ENCODE assay signal across 2 cellular contexts in the genomic region with DNA sequence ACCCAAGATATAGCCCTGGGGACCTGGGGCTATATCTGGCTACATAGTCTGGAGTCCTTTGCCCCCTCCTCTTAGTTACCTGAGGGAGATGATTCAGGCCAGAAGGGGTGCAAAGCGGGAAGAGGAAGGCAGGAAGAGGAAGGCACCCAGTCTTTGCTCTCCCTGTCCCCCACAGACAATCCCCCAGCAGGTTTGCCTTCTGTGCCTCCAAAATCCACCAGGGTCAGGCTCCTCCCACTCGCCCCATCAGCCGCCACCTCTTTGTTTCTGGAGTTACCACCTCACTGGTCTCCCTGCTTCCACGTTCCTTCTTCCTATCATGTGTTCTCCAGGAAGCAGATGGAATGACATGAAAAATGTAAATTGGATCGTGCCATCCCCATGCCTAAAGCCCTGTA.
TF ChIP-seq lines count a peak whose summit lies in the region.

No MANE protein-coding gene starts in this region.

TF ChIP-seq in K562, 482 proteins besides CTCF, POLR2A, EP300 and RAD21:
- TF ChIP-seq, protein P1, sequence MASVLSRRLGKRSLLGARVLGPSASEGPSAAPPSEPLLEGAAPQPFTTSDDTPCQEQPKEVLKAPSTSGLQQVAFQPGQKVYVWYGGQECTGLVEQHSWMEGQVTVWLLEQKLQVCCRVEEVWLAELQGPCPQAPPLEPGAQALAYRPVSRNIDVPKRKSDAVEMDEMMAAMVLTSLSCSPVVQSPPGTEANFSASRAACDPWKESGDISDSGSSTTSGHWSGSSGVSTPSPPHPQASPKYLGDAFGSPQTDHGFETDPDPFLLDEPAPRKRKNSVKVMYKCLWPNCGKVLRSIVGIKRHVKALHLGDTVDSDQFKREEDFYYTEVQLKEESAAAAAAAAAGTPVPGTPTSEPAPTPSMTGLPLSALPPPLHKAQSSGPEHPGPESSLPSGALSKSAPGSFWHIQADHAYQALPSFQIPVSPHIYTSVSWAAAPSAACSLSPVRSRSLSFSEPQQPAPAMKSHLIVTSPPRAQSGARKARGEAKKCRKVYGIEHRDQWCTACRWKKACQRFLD (CRISPR knock-in tag; IDR thresholded peaks at IDR 0.05) = 0 out of 2 replicates have a peak, but pooled peaks have one; percentile 25
- TF ChIP-seq CBX8 (IDR thresholded peaks at IDR 0.05; ENCODE audit: borderline replicate concordance, extremely low read depth, low read depth, low read length, poor library complexity, severe bottlenecking) = no peak
- TF ChIP-seq, protein P2, sequence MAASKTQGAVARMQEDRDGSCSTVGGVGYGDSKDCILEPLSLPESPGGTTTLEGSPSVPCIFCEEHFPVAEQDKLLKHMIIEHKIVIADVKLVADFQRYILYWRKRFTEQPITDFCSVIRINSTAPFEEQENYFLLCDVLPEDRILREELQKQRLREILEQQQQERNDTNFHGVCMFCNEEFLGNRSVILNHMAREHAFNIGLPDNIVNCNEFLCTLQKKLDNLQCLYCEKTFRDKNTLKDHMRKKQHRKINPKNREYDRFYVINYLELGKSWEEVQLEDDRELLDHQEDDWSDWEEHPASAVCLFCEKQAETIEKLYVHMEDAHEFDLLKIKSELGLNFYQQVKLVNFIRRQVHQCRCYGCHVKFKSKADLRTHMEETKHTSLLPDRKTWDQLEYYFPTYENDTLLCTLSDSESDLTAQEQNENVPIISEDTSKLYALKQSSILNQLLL (CRISPR knock-in tag; IDR thresholded peaks at IDR 0.05; ENCODE audit: borderline replicate concordance) = no peak
- TF ChIP-seq, protein P3, sequence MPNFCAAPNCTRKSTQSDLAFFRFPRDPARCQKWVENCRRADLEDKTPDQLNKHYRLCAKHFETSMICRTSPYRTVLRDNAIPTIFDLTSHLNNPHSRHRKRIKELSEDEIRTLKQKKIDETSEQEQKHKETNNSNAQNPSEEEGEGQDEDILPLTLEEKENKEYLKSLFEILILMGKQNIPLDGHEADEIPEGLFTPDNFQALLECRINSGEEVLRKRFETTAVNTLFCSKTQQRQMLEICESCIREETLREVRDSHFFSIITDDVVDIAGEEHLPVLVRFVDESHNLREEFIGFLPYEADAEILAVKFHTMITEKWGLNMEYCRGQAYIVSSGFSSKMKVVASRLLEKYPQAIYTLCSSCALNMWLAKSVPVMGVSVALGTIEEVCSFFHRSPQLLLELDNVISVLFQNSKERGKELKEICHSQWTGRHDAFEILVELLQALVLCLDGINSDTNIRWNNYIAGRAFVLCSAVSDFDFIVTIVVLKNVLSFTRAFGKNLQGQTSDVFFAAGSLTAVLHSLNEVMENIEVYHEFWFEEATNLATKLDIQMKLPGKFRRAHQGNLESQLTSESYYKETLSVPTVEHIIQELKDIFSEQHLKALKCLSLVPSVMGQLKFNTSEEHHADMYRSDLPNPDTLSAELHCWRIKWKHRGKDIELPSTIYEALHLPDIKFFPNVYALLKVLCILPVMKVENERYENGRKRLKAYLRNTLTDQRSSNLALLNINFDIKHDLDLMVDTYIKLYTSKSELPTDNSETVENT (CRISPR knock-in tag; IDR thresholded peaks at IDR 0.05) = no peak

TF ChIP-seq in neural cell, 6 proteins besides CTCF, POLR2A, EP300 and RAD21 (continued from another document):
- no peak for TF ChIP-seq SMC3 (conservative IDR thresholded peaks at IDR 0.05; ENCODE audit: poor library complexity)
- TF ChIP-seq, protein P4, sequence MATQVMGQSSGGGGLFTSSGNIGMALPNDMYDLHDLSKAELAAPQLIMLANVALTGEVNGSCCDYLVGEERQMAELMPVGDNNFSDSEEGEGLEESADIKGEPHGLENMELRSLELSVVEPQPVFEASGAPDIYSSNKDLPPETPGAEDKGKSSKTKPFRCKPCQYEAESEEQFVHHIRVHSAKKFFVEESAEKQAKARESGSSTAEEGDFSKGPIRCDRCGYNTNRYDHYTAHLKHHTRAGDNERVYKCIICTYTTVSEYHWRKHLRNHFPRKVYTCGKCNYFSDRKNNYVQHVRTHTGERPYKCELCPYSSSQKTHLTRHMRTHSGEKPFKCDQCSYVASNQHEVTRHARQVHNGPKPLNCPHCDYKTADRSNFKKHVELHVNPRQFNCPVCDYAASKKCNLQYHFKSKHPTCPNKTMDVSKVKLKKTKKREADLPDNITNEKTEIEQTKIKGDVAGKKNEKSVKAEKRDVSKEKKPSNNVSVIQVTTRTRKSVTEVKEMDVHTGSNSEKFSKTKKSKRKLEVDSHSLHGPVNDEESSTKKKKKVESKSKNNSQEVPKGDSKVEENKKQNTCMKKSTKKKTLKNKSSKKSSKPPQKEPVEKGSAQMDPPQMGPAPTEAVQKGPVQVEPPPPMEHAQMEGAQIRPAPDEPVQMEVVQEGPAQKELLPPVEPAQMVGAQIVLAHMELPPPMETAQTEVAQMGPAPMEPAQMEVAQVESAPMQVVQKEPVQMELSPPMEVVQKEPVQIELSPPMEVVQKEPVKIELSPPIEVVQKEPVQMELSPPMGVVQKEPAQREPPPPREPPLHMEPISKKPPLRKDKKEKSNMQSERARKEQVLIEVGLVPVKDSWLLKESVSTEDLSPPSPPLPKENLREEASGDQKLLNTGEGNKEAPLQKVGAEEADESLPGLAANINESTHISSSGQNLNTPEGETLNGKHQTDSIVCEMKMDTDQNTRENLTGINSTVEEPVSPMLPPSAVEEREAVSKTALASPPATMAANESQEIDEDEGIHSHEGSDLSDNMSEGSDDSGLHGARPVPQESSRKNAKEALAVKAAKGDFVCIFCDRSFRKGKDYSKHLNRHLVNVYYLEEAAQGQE (IDR thresholded peaks at IDR 0.05; ENCODE audit: borderline replicate concordance) = no peak
- TF ChIP-seq POLR2AphosphoS5 (IDR thresholded peaks at IDR 0.05) = no peak
- TF ChIP-seq TAF1 (IDR thresholded peaks at IDR 0.05; ENCODE audit: low read depth) = no peak
